ENCODE assay signal across 1 cellular context in genomic region chr6:47781732-47782131, GRCh38.
TF ChIP-seq lines count a peak whose summit lies in the region.

Gene OPN5, plus strand, starts transcription at chr6:47782032. Its CDS starts 35 bp downstream, at chr6:47782067.

TF ChIP-seq in HCT116, 20 proteins besides CTCF, POLR2A, EP300 and RAD21 (continued from another document):
- TF ChIP-seq EZH2phosphoT487 (IDR thresholded peaks at IDR 0.05; ENCODE audit: borderline replicate concordance) (no peak), CBX3 (IDR thresholded peaks at IDR 0.05; ENCODE audit: low read depth) (no peak), ZNF274 (IDR thresholded peaks at IDR 0.05; ENCODE audit: low read depth, low read length) (no peak), YY1 (IDR thresholded peaks at IDR 0.05; ENCODE audit: extremely low read depth, insufficient replicate concordance, low read depth, low read length) (no peak), FOSL1 (IDR thresholded peaks at IDR 0.05; ENCODE audit: low read depth) (no peak), EGR1 (IDR thresholded peaks at IDR 0.05; ENCODE audit: low read depth) (no peak), ATF3 (IDR thresholded peaks at IDR 0.05) (no peak), SRF (IDR thresholded peaks at IDR 0.05; ENCODE audit: low read depth) (no peak), TCF7L2 (IDR thresholded peaks at IDR 0.05; ENCODE audit: borderline replicate concordance, extremely low read depth, insufficient read depth, insufficient read length) (no peak), EZH2 (IDR thresholded peaks at IDR 0.05) (no peak), ELF1 (IDR thresholded peaks at IDR 0.05; ENCODE audit: borderline replicate concordance, low read depth) (no peak), SIN3A (IDR thresholded peaks at IDR 0.05; ENCODE audit: low read depth) (no peak), ZFX (IDR thresholded peaks at IDR 0.05) (no peak)
- TF ChIP-seq, protein P1, sequence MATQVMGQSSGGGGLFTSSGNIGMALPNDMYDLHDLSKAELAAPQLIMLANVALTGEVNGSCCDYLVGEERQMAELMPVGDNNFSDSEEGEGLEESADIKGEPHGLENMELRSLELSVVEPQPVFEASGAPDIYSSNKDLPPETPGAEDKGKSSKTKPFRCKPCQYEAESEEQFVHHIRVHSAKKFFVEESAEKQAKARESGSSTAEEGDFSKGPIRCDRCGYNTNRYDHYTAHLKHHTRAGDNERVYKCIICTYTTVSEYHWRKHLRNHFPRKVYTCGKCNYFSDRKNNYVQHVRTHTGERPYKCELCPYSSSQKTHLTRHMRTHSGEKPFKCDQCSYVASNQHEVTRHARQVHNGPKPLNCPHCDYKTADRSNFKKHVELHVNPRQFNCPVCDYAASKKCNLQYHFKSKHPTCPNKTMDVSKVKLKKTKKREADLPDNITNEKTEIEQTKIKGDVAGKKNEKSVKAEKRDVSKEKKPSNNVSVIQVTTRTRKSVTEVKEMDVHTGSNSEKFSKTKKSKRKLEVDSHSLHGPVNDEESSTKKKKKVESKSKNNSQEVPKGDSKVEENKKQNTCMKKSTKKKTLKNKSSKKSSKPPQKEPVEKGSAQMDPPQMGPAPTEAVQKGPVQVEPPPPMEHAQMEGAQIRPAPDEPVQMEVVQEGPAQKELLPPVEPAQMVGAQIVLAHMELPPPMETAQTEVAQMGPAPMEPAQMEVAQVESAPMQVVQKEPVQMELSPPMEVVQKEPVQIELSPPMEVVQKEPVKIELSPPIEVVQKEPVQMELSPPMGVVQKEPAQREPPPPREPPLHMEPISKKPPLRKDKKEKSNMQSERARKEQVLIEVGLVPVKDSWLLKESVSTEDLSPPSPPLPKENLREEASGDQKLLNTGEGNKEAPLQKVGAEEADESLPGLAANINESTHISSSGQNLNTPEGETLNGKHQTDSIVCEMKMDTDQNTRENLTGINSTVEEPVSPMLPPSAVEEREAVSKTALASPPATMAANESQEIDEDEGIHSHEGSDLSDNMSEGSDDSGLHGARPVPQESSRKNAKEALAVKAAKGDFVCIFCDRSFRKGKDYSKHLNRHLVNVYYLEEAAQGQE (IDR thresholded peaks at IDR 0.05; ENCODE audit: low read depth), result no peak
